21 cellular contexts compared by ENCODE assay signal in the genomic region with DNA sequence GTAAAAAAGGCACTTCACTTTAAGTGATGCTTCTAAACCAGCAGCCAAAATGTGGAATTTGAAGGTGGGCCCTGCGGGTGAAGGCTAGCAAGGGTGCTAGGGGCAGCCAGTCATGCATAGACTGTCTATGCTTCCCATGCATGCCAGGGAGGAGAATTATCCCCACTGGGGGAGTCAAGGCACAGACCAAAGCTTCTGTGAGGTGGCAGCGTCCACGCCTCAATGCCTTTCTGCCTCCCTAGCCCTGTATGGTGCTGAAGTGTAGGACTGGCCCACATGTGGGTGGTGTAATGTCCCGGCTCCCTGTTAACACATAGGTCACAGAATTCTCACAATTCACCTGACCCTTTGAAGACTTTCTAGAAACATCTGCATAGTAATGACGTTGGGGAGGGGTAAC. TPM values are rescaled to one million over a fixed set of nuclear protein-coding genes. Genes with fewer than 3 reads are reported as not detected.
DNase-seq lines count a peak whose midpoint lies in the region; ATAC-seq and TF ChIP-seq lines count a peak whose summit lies in the region.
"Had no signal": no experiment of that assay in that cellular context is flagged by ENCODE, and none has a peak within 500 bp of the region (broad histone marks: within the 10 kb centered on the region; RNA-seq: fewer than 3 reads in every experiment).

No MANE protein-coding gene starts in this region.

- H3K9me3 Mint-ChIP-seq in activated CD4-positive, alpha-beta memory T cell treated with anti-CD3 and anti-CD28 coated beads for 36 hours, result peaks cover 5% of the 10 kb centered on the region

- WGBS in upper lobe of left lung, 2 donors, result 47 to 49% methylated on average over 4 to 5 of the region's 5 CpGs

- peaks cover 6% of the 10 kb centered on the region for H3K4me1 Mint-ChIP-seq in activated CD4-positive, alpha-beta memory T cell treated with anti-CD3 and anti-CD28 coated beads for 36 hours (ENCODE audit: low read depth)
- H3K4me1 Mint-ChIP-seq: CD8-positive, alpha-beta memory T cell had no signal

- peaks cover 48% of the 10 kb centered on the region for H3K27me3 ChIP-seq in lower lobe of right lung (ENCODE audit: low read depth)
- H3K27me3 ChIP-seq in upper lobe of left lung, result peaks cover 0 to 24% (median 9%) of the 10 kb centered on the region in 4 donors

- no peak overlapping the region for H3K27ac Mint-ChIP-seq in activated CD4-positive, alpha-beta memory T cell treated with anti-CD3 and anti-CD28 coated beads for 36 hours
- H3K27ac Mint-ChIP-seq: CD8-positive, alpha-beta memory T cell had no signal

- H3K36me3 ChIP-seq in SK-N-MC (ENCODE audit: insufficient read depth, low read length) (no peaks in the 10 kb centered on the region), lower lobe of right lung (no peaks in the 10 kb centered on the region), upper lobe of left lung (no peaks in the 10 kb centered on the region)
- H3K36me3 ChIP-seq: MG63 had no signal

- DNase-seq in SK-N-MC (ENCODE audit: low read depth, low spot score) (no peak), coronary artery (ENCODE audit: low spot score) (no peak), lower lobe of right lung (no peak), upper lobe of left lung (no peak), cerebellar nuclear complex (lab: John Stamatoyannopoulos, UW) (no peak)
- DNase-seq in activated CD4-positive, alpha-beta memory T cell treated with anti-CD3 and anti-CD28 coated beads for 36 hours, result no peak
- DNase-seq: CD8-positive, alpha-beta memory T cell; EL; GF-D8; NCI-H1417; NCI-H1694 treated with DMSO at 0.1 percent for 48 hours; NCI-H2081 treated with DMSO at 0.1 percent for 48 hours; NCI-H2171 treated with DMSO at 0.1 percent for 48 hours; NCI-H524 treated with DMSO at 0.1 percent for 48 hours; OCI-M1; Right ventricle myocardium superior had no signal

- no peak overlapping the region for H3K9ac ChIP-seq in SK-N-MC (ENCODE audit: insufficient read length)

- TF ChIP-seq CTCF in coronary artery (IDR thresholded peaks at IDR 0.05) (no peak), lower lobe of right lung (IDR thresholded peaks at IDR 0.05) (no peak), upper lobe of left lung (IDR thresholded peaks at IDR 0.05) (no peak)

- no peak for ATAC-seq in lower lobe of right lung
- no peak for ATAC-seq in upper lobe of left lung (ENCODE audit: low FRiP score in 2 of 2)
- no peak for ATAC-seq in GM18907 (IDR thresholded peaks at IDR 0.05; ENCODE audit: unreplicated experiment)

- intact Hi-C loops in lower lobe of right lung (cut with DNase I), result no loop called here
- intact Hi-C loops in activated CD4-positive, alpha-beta memory T cell treated with anti-CD3 and anti-CD28 coated beads for 36 hours (cut with micrococcal nuclease), result no loop called here

- H3K9me3 ChIP-seq in SK-N-MC (ENCODE audit: low read depth, low read length) (no peaks in the 10 kb centered on the region), lower lobe of right lung (no peaks in the 10 kb centered on the region), upper lobe of left lung (no peaks in the 10 kb centered on the region)
- H3K9me3 ChIP-seq: MG63 had no signal

- CTCF ChIA-PET in activated CD4-positive, alpha-beta memory T cell treated with anti-CD3 and anti-CD28 coated beads for 36 hours (lab: Charles Lee), result no interaction called here

- peak overlapping the region; percentile 71 for H3K4me3 ChIP-seq in SK-N-MC
- H3K4me3 ChIP-seq in coronary artery, result peak overlapping the region; percentile 36
- peak overlapping the region; percentile 46 for H3K4me3 ChIP-seq in lower lobe of right lung
- H3K4me3 ChIP-seq in upper lobe of left lung, result peak overlapping the region in 3 of 4 donors; percentile 36 to 50 (median 49)
- H3K4me3 ChIP-seq: MG63 had no signal

- no peak overlapping the region for H3K4me3 Mint-ChIP-seq in activated CD4-positive, alpha-beta memory T cell treated with anti-CD3 and anti-CD28 coated beads for 36 hours
- H3K4me3 Mint-ChIP-seq: CD8-positive, alpha-beta memory T cell had no signal

- no peak overlapping the region for H3K27ac ChIP-seq in SK-N-MC
- no peak overlapping the region for H3K27ac ChIP-seq in coronary artery
- no peak overlapping the region for H3K27ac ChIP-seq in lower lobe of right lung
- no peak overlapping the region for H3K27ac ChIP-seq in upper lobe of left lung
- H3K27ac ChIP-seq: C4-2B had no signal

- no peaks in the 10 kb centered on the region for H3K36me3 Mint-ChIP-seq in activated CD4-positive, alpha-beta memory T cell treated with anti-CD3 and anti-CD28 coated beads for 36 hours
- H3K36me3 Mint-ChIP-seq: CD8-positive, alpha-beta memory T cell had no signal

- POLR2A ChIA-PET in activated CD4-positive, alpha-beta memory T cell treated with anti-CD3 and anti-CD28 coated beads for 36 hours (lab: Charles Lee), result no interaction called here

- peaks cover 4% of the 10 kb centered on the region for H3K4me1 ChIP-seq in lower lobe of right lung
- H3K4me1 ChIP-seq in upper lobe of left lung, result peaks cover 7 to 17% (median 15%) of the 10 kb centered on the region in 4 donors

- no peak for TF ChIP-seq EP300 in upper lobe of left lung (IDR thresholded peaks at IDR 0.05)

- H3K27me3 Mint-ChIP-seq in activated CD4-positive, alpha-beta memory T cell treated with anti-CD3 and anti-CD28 coated beads for 36 hours, result peaks cover 36% of the 10 kb centered on the region

- no peak for TF ChIP-seq POLR2A in upper lobe of left lung (IDR thresholded peaks at IDR 0.05)

RNA-seq across cellular contexts. Expression of a gene that starts 1.9 kb away (rescaled TPM):
- total RNA-seq in lower lobe of right lung, result 4.8 TPM
- 10 to 100 TPM in 1 of 6 donors, 1 to 10 TPM in 5; 2.8 to 18.9 (median 5.6) TPM for total RNA-seq in upper lobe of left lung
- total RNA-seq in activated CD4-positive, alpha-beta memory T cell treated with anti-CD3 and anti-CD28 coated beads for 36 hours, result not detected
- total RNA-seq: CD8-positive, alpha-beta memory T cell; LHCN-M2; SK-MEL-5 had no signal
